Comparison of ENCODE assay signal across 18 cellular contexts in genomic region chr13:113638806-113639205, GRCh38. TPM values are rescaled to one million over a fixed set of nuclear protein-coding genes. Genes with fewer than 3 reads are reported as not detected.
DNase-seq lines count a peak whose midpoint lies in the region; ATAC-seq and TF ChIP-seq lines count a peak whose summit lies in the region.
"Had no signal": no experiment of that assay in that cellular context is flagged by ENCODE, and none has a peak within 500 bp of the region (broad histone marks: within the 10 kb centered on the region; RNA-seq: fewer than 3 reads in every experiment).

No MANE protein-coding gene starts in this region.

- no peak for TF ChIP-seq CTCF in C4-2B (conservative IDR thresholded peaks at IDR 0.05)
- TF ChIP-seq CTCF in coronary artery (IDR thresholded peaks at IDR 0.05): no peak

- H3K9ac ChIP-seq in neuronal stem cell (ENCODE audit: low read depth, low read length, poor library complexity): no peak overlapping the region

- H3K4ac ChIP-seq in neuronal stem cell (ENCODE audit: low read length): no peak overlapping the region

- peak; percentile 4 for DNase-seq in activated CD4-positive, CD25-positive, alpha-beta regulatory T cell treated with anti-CD3 and anti-CD28 coated beads, Interleukin-2, amount 50 U/mL, for 72 hours
- no peak for DNase-seq in activated CD4-positive, CD25-positive, alpha-beta regulatory T cell (lab: John Stamatoyannopoulos, UW)
- DNase-seq in coronary artery (ENCODE audit: low spot score) (peak; percentile 14), neuronal stem cell (ENCODE audit: low spot score) (no peak), DMS114 treated with DMSO at 0.1 percent for 48 hours (lab: John Stamatoyannopoulos, UW; ENCODE audit: unreplicated experiment) (no peak), NCI-H82 (lab: John Stamatoyannopoulos, UW) (no peak)
- DNase-seq: AML-193; DMS 273 treated with DMSO at 0.1 percent for 48 hours; HCEC 1CT; KG1; NCI-H1105 treated with DMSO at 0.1 percent for 48 hours; NCI-H1694; NCI-H2081 treated with DMSO at 0.1 percent for 48 hours; NK-92 treated with Interleukin-12 subunit alpha and Interleukin-12 subunit beta, amount 100 ng/mL, for 24 hours; Right ventricle myocardium superior had no signal

- peak overlapping the region; percentile 40 for H3K18ac ChIP-seq in neuronal stem cell (ENCODE audit: low read length)

- H3K27ac ChIP-seq in C4-2B (peak overlapping the region; percentile 86), coronary artery (no peak overlapping the region), neuronal stem cell (replicated peaks; ENCODE audit: low read length) (peak overlapping the region; percentile 13)
- H3K27ac ChIP-seq: 22Rv1 had no signal

- no peak for ATAC-seq in GM21390 (IDR thresholded peaks at IDR 0.05; ENCODE audit: unreplicated experiment)

- H2AK5ac ChIP-seq in neuronal stem cell (ENCODE audit: low read depth, low read length): no peak overlapping the region

- H3K23ac ChIP-seq in neuronal stem cell (ENCODE audit: low read depth, low read length, poor library complexity): no peak overlapping the region

- H3K27me3 ChIP-seq in neuronal stem cell (ENCODE audit: control insufficient read depth in 3 of 3, insufficient read depth in 3 of 3, low read depth in 1 of 3, low read length in 3 of 3): peaks cover 0 to 2% (median 2%) of the 10 kb centered on the region in 3 experiments

- H2BK12ac ChIP-seq in neuronal stem cell (ENCODE audit: low read length): no peak overlapping the region

- H3K14ac ChIP-seq in neuronal stem cell (ENCODE audit: low read length): no peak overlapping the region

- H2AFZ ChIP-seq in neuronal stem cell (ENCODE audit: low read length): no peak overlapping the region

- no peak overlapping the region for H4K8ac ChIP-seq in neuronal stem cell (ENCODE audit: low read depth, low read length)

- no peak overlapping the region for H2BK15ac ChIP-seq in neuronal stem cell (ENCODE audit: low read length)

- WGBS in neuronal stem cell (ENCODE audit: extremely low coverage in 2 of 2, insufficient read length in 2 of 2, insufficient replicate concordance in 1 of 2), 2 donors: no CpG with 5 or more reads among the region's 8 CpGs

- H2BK5ac ChIP-seq in neuronal stem cell (ENCODE audit: low read length): no peak overlapping the region

- H2BK120ac ChIP-seq in neuronal stem cell (ENCODE audit: low read depth, low read length): no peak overlapping the region

- peaks cover 0 to 2% of the 10 kb centered on the region in 2 donors for H3K4me1 ChIP-seq in neuronal stem cell (ENCODE audit: control insufficient read depth in 2 of 2, insufficient read depth in 1 of 2, low read depth in 1 of 2, low read length in 2 of 2)

- no peak overlapping the region for H3K4me2 ChIP-seq in neuronal stem cell (ENCODE audit: insufficient read depth, low read length, poor library complexity, severe bottlenecking)

- H3K79me1 ChIP-seq in neuronal stem cell (ENCODE audit: low read depth, low read length): peaks cover 12% of the 10 kb centered on the region

- H3K4me3 ChIP-seq in coronary artery: no peak overlapping the region
- H3K4me3 ChIP-seq in neuronal stem cell (ENCODE audit: low read length in 2 of 2): no peak overlapping the region

- H4K91ac ChIP-seq in neuronal stem cell (ENCODE audit: low read depth, low read length, poor library complexity): no peak overlapping the region

- peaks cover 64 to 91% of the 10 kb centered on the region in 2 donors for H3K36me3 ChIP-seq in neuronal stem cell (replicated peaks in 1 of 2; ENCODE audit: control insufficient read depth in 2 of 2, insufficient read depth in 2 of 2, low read length in 2 of 2)

- H3K9me3 ChIP-seq in neuronal stem cell (replicated peaks in 1 of 2; ENCODE audit: control insufficient read depth in 2 of 2, insufficient read depth in 1 of 2, low read depth in 1 of 2, low read length in 2 of 2): peaks cover 31 to 40% of the 10 kb centered on the region in 2 donors

RNA-seq across cellular contexts. Expression of gene ATP4B, which starts 19.2 kb away (rescaled TPM):
- not detected for polyA plus RNA-seq in neuronal stem cell (2013, experiment 1 of 2)
- not detected for polyA plus RNA-seq in neuronal stem cell (2013, experiment 2 of 2)

RNA-seq across cellular contexts. Expression of gene GRK1, which starts 28.2 kb away (rescaled TPM):
- 0.11 TPM for polyA plus RNA-seq in neuronal stem cell (2013, experiment 1 of 2)
- polyA plus RNA-seq in neuronal stem cell (2013, experiment 2 of 2): 0.10 TPM

RNA-seq across cellular contexts. Expression of gene TFDP1, which starts 54.3 kb away (rescaled TPM):
- 74.2 TPM for polyA plus RNA-seq in neuronal stem cell (2013, experiment 1 of 2)
- 75.8 TPM for polyA plus RNA-seq in neuronal stem cell (2013, experiment 2 of 2)

Comparison
In these comparisons a context has a peak if more than half of its experiments do, and no peak if none do; other contexts are left out.
1. DNase-seq: peak in activated CD4-positive, CD25-positive, alpha-beta regulatory T cell treated with anti-CD3 and anti-CD28 coated beads, Interleukin-2, amount 50 U/mL, for 72 hours (single experiment) and coronary artery (single experiment); none in activated CD4-positive, CD25-positive, alpha-beta regulatory T cell (0 of 4), neuronal stem cell (single experiment), DMS114 treated with DMSO at 0.1 percent for 48 hours (single experiment) and NCI-H82 (single experiment).
2. H3K27ac ChIP-seq: peak in C4-2B (single experiment) and neuronal stem cell (single experiment); none in coronary artery (0 of 2).